In the genomic region with DNA sequence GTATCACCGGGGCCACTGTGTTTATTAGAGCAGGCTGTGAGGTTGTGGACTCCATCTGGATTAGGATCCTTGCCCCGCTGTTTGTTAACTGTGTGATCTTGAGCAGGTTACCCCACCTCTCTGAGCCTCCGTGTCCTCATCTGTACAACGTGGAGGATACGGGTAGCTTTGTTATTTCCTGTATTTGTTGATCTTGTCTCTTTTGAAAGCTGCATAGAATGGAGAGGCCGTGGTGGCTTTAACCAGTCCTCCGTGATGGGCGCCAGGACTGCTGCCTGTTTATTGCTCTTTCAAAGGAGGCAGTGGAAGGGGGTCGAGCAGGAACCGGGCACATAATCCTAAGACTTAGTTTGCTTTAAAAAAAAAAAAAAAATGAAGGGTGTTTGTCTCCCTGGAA, we compare ENCODE assay signal across 9 cellular contexts. TPM values are rescaled to one million over a fixed set of nuclear protein-coding genes. Genes with fewer than 3 reads are reported as not detected.
A peak's percentile ranks its signal among the peaks of the same experiment; 100 is the strongest.
DNase-seq lines count a peak whose midpoint lies in the region; ATAC-seq and TF ChIP-seq lines count a peak whose summit lies in the region.
"Had no signal": no experiment of that assay in that cellular context is flagged by ENCODE, and none has a peak within 500 bp of the region (broad histone marks: within the 10 kb centered on the region; RNA-seq: fewer than 3 reads in every experiment).

No MANE protein-coding gene starts in this region.

- H3K27me3 ChIP-seq in SK-N-SH (ENCODE audit: insufficient read depth) (no peaks in the 10 kb centered on the region), hepatocyte (no peaks in the 10 kb centered on the region)

- no peaks in the 10 kb centered on the region for H3K27me3 Mint-ChIP-seq in activated CD4-positive, alpha-beta memory T cell treated with anti-CD3 and anti-CD28 coated beads, Interleukin-2, amount 10 ng/mL, durations not matched to agents 7 days and 5 days
- no peaks in the 10 kb centered on the region for H3K27me3 Mint-ChIP-seq in stimulated activated naive CD8-positive, alpha-beta T cell treated with anti-CD3 and anti-CD28 coated beads, Interleukin-15, amount 100 ng/mL, for 72 hours

- H3K27ac ChIP-seq in SK-N-SH (ENCODE audit: low read depth in 2 of 2, low read length in 1 of 2): peak overlapping the region; percentile 17 to 64; a peak in 1 of 4 replicates
- H3K27ac ChIP-seq in hepatocyte: peak overlapping the region; percentile 89

- peak overlapping the region; percentile 95 for H2AFZ ChIP-seq in SK-N-SH (ENCODE audit: low read depth)
- peak overlapping the region; percentile 92 for H2AFZ ChIP-seq in hepatocyte

- H3K9me2 ChIP-seq in SK-N-SH (no peaks in the 10 kb centered on the region), hepatocyte (replicated peaks; ENCODE audit: insufficient read depth) (no peaks in the 10 kb centered on the region)

- no peak for TF ChIP-seq EP300 in SK-N-SH (IDR thresholded peaks at IDR 0.05; ENCODE audit: borderline replicate concordance in 1 of 2, low read depth in 1 of 2, low read length in 1 of 2)

- POLR2A ChIA-PET in SK-N-SH (lab: Yijun Ruan, JAX): no interaction called here
- POLR2A ChIA-PET in activated CD4-positive, alpha-beta memory T cell treated with anti-CD3 and anti-CD28 coated beads, Interleukin-2, amount 10 ng/mL, durations not matched to agents 7 days and 5 days (lab: Charles Lee): interaction anchor here (1.1 to 2.5 kb wide), 4 partner anchors 23 to 140 kb away, joined by 6 to 9 read pairs (median 8); a partner anchor contains a TSS

- no peak for DNase-seq in SK-N-SH
- no peak for DNase-seq in activated CD4-positive, alpha-beta memory T cell treated with anti-CD3 and anti-CD28 coated beads, Interleukin-2, amount 10 ng/mL, durations not matched to agents 7 days and 5 days
- no peak for DNase-seq in hepatocyte (ENCODE audit: low spot score)
- peak in 1 of 2 donors; percentile 21 for DNase-seq in stimulated activated naive CD8-positive, alpha-beta T cell treated with anti-CD3 and anti-CD28 coated beads, Interleukin-15, amount 100 ng/mL, for 72 hours
- no peak for DNase-seq in central memory CD4-positive, alpha-beta T cell

- H3K27ac Mint-ChIP-seq in activated CD4-positive, alpha-beta memory T cell treated with anti-CD3 and anti-CD28 coated beads, Interleukin-2, amount 10 ng/mL, durations not matched to agents 7 days and 5 days: peak overlapping the region; percentile 87
- peak overlapping the region; percentile 100 for H3K27ac Mint-ChIP-seq in stimulated activated naive CD8-positive, alpha-beta T cell treated with anti-CD3 and anti-CD28 coated beads, Interleukin-15, amount 100 ng/mL, for 72 hours

- H3K9me3 ChIP-seq in SK-N-SH (no peaks in the 10 kb centered on the region), hepatocyte (ENCODE audit: low read depth) (no peaks in the 10 kb centered on the region)
- H3K9me3 ChIP-seq: prostate gland had no signal

- no peak for ATAC-seq in SK-N-SH treated with all-trans-retinoic acid at 6 μM for 48 hours
- no peak for ATAC-seq in stimulated activated naive CD8-positive, alpha-beta T cell treated with anti-CD3 and anti-CD28 coated beads, Interleukin-15, amount 100 ng/mL, for 72 hours
- no peak for ATAC-seq in GM18498 (IDR thresholded peaks at IDR 0.05; ENCODE audit: unreplicated experiment)
- ATAC-seq in GM21526 (IDR thresholded peaks at IDR 0.05; ENCODE audit: low FRiP score, unreplicated experiment): no peak

- no peak overlapping the region for H3K4me3 ChIP-seq in SK-N-SH (ENCODE audit: low read depth in 2 of 2, low read length in 1 of 2)
- no peak overlapping the region for H3K4me3 ChIP-seq in hepatocyte
- H3K4me3 ChIP-seq: prostate gland had no signal

- H3K9me3 Mint-ChIP-seq in activated CD4-positive, alpha-beta memory T cell treated with anti-CD3 and anti-CD28 coated beads, Interleukin-2, amount 10 ng/mL, durations not matched to agents 7 days and 5 days: no peaks in the 10 kb centered on the region
- H3K9me3 Mint-ChIP-seq in stimulated activated naive CD8-positive, alpha-beta T cell treated with anti-CD3 and anti-CD28 coated beads, Interleukin-15, amount 100 ng/mL, for 72 hours: peaks cover 0 to 4% of the 10 kb centered on the region in 2 donors

- CTCF ChIA-PET in SK-N-SH (lab: Yijun Ruan, JAX): interaction anchor here (0.6 to 10.8 kb wide), 6 partner anchors 18 to 726 kb away, joined by 3 to 62 read pairs (median 3); a partner anchor contains a TSS
- CTCF ChIA-PET in activated CD4-positive, alpha-beta memory T cell treated with anti-CD3 and anti-CD28 coated beads, Interleukin-2, amount 10 ng/mL, durations not matched to agents 7 days and 5 days (lab: Charles Lee): interaction anchor here (0.8 to 2.5 kb wide), 5 partner anchors 23 to 141 kb away, joined by 3 to 23 read pairs (median 5); a partner anchor contains a TSS

- TF ChIP-seq CTCF in SK-N-SH (IDR thresholded peaks at IDR 0.05) (no peak), hepatocyte (IDR thresholded peaks at IDR 0.05; ENCODE audit: poor library complexity) (no peak)

- no peaks in the 10 kb centered on the region for H4K20me1 ChIP-seq in SK-N-SH (ENCODE audit: insufficient read depth)
- H4K20me1 ChIP-seq in hepatocyte (ENCODE audit: insufficient read depth, poor library complexity, severe bottlenecking): no peaks in the 10 kb centered on the region

- TF ChIP-seq RAD21 in SK-N-SH (IDR thresholded peaks at IDR 0.05; ENCODE audit: low read length): no peak

- peaks cover 5% of the 10 kb centered on the region for H3K36me3 Mint-ChIP-seq in activated CD4-positive, alpha-beta memory T cell treated with anti-CD3 and anti-CD28 coated beads, Interleukin-2, amount 10 ng/mL, durations not matched to agents 7 days and 5 days (ENCODE audit: low read depth)

- WGBS in SK-N-SH (ENCODE audit: low lambda C conversion rate): 94% methylated on average over 10 of the region's 10 CpGs
- WGBS in hepatocyte (ENCODE audit: low lambda C conversion rate, missing lambda C conversion rate): 47% methylated on average over 10 of the region's 10 CpGs

- H3F3A ChIP-seq in SK-N-SH (replicated peaks; ENCODE audit: insufficient read depth): peaks cover 8% of the 10 kb centered on the region

- peaks cover 6 to 12% of the 10 kb centered on the region in 2 experiments; a peak in 2 of 4 replicates for H3K4me1 ChIP-seq in SK-N-SH (ENCODE audit: control insufficient read depth in 1 of 2, insufficient read depth in 2 of 2, low read depth in 1 of 2, low read length in 1 of 2)
- peaks cover 13% of the 10 kb centered on the region for H3K4me1 ChIP-seq in hepatocyte (ENCODE audit: insufficient read depth)
- H3K4me1 ChIP-seq: prostate gland had no signal

- H3K36me3 ChIP-seq in SK-N-SH (replicated peaks in 1 of 2; ENCODE audit: control insufficient read depth in 1 of 2, insufficient read depth in 2 of 2, low read length in 1 of 2) (no peaks in the 10 kb centered on the region), hepatocyte (replicated peaks; ENCODE audit: insufficient read depth, low read depth) (no peaks in the 10 kb centered on the region)
- H3K36me3 ChIP-seq: prostate gland had no signal

- H3K79me2 ChIP-seq in SK-N-SH (ENCODE audit: insufficient read depth) (peaks cover 9% of the 10 kb centered on the region; the same call in 1 of the 2 replicates), hepatocyte (no peaks in the 10 kb centered on the region)

- peaks cover 38% of the 10 kb centered on the region for H3K4me1 Mint-ChIP-seq in activated CD4-positive, alpha-beta memory T cell treated with anti-CD3 and anti-CD28 coated beads, Interleukin-2, amount 10 ng/mL, durations not matched to agents 7 days and 5 days
- peaks cover 85% of the 10 kb centered on the region for H3K4me1 Mint-ChIP-seq in stimulated activated naive CD8-positive, alpha-beta T cell treated with anti-CD3 and anti-CD28 coated beads, Interleukin-15, amount 100 ng/mL, for 72 hours

- H3K9ac ChIP-seq in SK-N-SH: peak overlapping the region; percentile 12; the same call in 1 of the 2 replicates

- H3K4me3 Mint-ChIP-seq in activated CD4-positive, alpha-beta memory T cell treated with anti-CD3 and anti-CD28 coated beads, Interleukin-2, amount 10 ng/mL, durations not matched to agents 7 days and 5 days: no peak overlapping the region
- H3K4me3 Mint-ChIP-seq in stimulated activated naive CD8-positive, alpha-beta T cell treated with anti-CD3 and anti-CD28 coated beads, Interleukin-15, amount 100 ng/mL, for 72 hours: peak overlapping the region; percentile 80 to 81

- H3K4me2 ChIP-seq in SK-N-SH (no peak overlapping the region), hepatocyte (peak overlapping the region; percentile 40)

TF ChIP-seq in SK-N-SH, 30 proteins besides CTCF, POLR2A, EP300 and RAD21 (continues in another document):
- TF ChIP-seq, protein P1, sequence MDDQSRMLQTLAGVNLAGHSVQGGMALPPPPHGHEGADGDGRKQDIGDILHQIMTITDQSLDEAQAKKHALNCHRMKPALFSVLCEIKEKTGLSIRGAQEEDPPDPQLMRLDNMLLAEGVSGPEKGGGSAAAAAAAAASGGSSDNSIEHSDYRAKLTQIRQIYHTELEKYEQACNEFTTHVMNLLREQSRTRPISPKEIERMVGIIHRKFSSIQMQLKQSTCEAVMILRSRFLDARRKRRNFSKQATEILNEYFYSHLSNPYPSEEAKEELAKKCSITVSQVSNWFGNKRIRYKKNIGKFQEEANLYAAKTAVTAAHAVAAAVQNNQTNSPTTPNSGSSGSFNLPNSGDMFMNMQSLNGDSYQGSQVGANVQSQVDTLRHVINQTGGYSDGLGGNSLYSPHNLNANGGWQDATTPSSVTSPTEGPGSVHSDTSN (IDR thresholded peaks at IDR 0.05): no peak
- no peak for TF ChIP-seq FOXJ3 (CRISPR knock-in tag; IDR thresholded peaks at IDR 0.05)
- no peak for TF ChIP-seq RFX5 (IDR thresholded peaks at IDR 0.05; ENCODE audit: low read length)
- no peak for TF ChIP-seq POLR2AphosphoS5 (IDR thresholded peaks at IDR 0.05; ENCODE audit: low read depth, low read length)

RNA-seq across cellular contexts. Expression of a gene that starts 22.9 kb away (rescaled TPM):
- 23.3 and 43.8 TPM in 2 replicates for polyA plus RNA-seq in SK-N-SH (2012; rRNA removed)
- 22.2 and 30.8 TPM in 2 replicates for polyA plus RNA-seq in SK-N-SH (2012; cell fraction: cytosol; rRNA removed)
- polyA plus RNA-seq in SK-N-SH (2012; cell fraction: nucleus; rRNA removed): 17.8 and 20.9 TPM in 2 replicates
- 1 to 10 TPM; 6.3 to 6.6 TPM for total RNA-seq in activated CD4-positive, alpha-beta memory T cell treated with anti-CD3 and anti-CD28 coated beads, Interleukin-2, amount 10 ng/mL, durations not matched to agents 7 days and 5 days
- total RNA-seq in hepatocyte: 5.6 and 12.5 TPM in 2 replicates
- polyA plus RNA-seq in hepatocyte: 18.0 and 21.6 TPM in 2 replicates
